In the genomic region with DNA sequence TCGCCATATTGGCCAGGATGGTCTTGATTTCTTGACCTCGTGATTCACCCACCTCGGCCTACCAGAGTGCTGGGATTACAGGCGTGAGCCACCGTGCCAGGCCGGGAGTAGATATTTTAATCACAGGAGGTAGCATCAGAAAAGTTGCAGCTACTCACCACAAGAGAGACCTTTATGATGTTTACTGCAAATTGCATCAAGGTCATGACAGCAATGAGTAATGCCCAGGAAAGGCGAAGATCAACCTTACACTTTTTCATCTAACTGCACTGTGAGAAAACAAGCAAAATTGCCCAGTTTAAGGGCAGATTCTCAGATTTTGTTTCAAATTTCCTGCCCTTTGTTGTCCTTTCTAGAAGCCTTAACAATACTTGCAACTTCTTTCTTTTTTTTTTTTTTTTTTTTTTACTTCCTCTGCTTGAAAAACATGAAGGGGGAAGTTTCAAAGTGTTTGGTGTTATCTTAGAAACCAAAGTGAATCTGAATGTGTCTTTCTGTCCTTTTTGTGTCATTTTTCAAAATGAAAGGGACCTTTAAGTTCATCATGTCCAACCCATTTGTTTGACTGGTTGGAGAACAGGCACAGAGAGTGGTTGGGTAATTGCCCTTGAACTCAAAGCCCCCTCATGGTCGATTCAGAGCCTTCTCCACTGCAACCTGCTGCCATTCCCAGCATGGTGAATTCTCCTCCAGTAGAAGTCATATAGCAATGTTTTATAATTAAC, we compare ENCODE assay signal across 8 cellular contexts. TPM values are rescaled to one million over a fixed set of nuclear protein-coding genes. Genes with fewer than 3 reads are reported as not detected.
A peak's percentile ranks its signal among the peaks of the same experiment; 100 is the strongest.
DNase-seq lines count a peak whose midpoint lies in the region; ATAC-seq, FAIRE-seq and TF ChIP-seq lines count a peak whose summit lies in the region.

No MANE protein-coding gene starts in this region.

- no peaks in the 10 kb centered on the region for H3K9me3 Mint-ChIP-seq in activated T-cell treated with anti-CD3 and anti-CD28 coated beads, Interleukin-2, amount 50 U/mL, for 4 hours

- H3K9ac ChIP-seq in kidney (ENCODE audit: low read length in 2 of 2) = no peak overlapping the region

- peaks cover 62% of the 10 kb centered on the region for H3K36me3 ChIP-seq in ACC112 (ENCODE audit: insufficient read depth, low read length)
- H3K36me3 ChIP-seq in kidney (ENCODE audit: control insufficient read depth in 1 of 2, insufficient read depth in 2 of 2, low read length in 2 of 2) = no peaks in the 10 kb centered on the region

- TF ChIP-seq CTCF in HL-60 (IDR thresholded peaks at IDR 0.05; ENCODE audit: insufficient read depth, low read length) (no peak), kidney (IDR thresholded peaks at IDR 0.05; ENCODE audit: borderline replicate concordance, extremely low read depth, insufficient read depth) (no peak)

- H2AFZ ChIP-seq in ACC112 (ENCODE audit: low read length, unreplicated experiment) = no peak overlapping the region

- no peaks in the 10 kb centered on the region for H3K9me3 ChIP-seq in kidney (ENCODE audit: control insufficient read depth in 1 of 2, low read length in 2 of 2)

- H3K27me3 ChIP-seq in ACC112 (ENCODE audit: insufficient read depth, low read length) = no peaks in the 10 kb centered on the region
- no peaks in the 10 kb centered on the region for H3K27me3 ChIP-seq in HL-60 (ENCODE audit: insufficient read depth, poor library complexity, severe bottlenecking)

- no peak for FAIRE-seq in kidney (lab: Jason Lieb, UNC)

- peak overlapping the region; percentile 70 for H3K27ac ChIP-seq in ACC112 (ENCODE audit: low read depth, low read length)
- peak overlapping the region; percentile 77 for H3K27ac ChIP-seq in HL-60 (replicated peaks)
- peak overlapping the region; percentile 4 to 49 for H3K27ac ChIP-seq in kidney (ENCODE audit: low read depth in 2 of 2, low read length in 2 of 2)

- H3K4me1 ChIP-seq in ACC112 (ENCODE audit: control insufficient read depth, insufficient read depth, low read length, unreplicated experiment) = peaks cover 86% of the 10 kb centered on the region
- peaks cover 34 to 44% of the 10 kb centered on the region in 2 donors for H3K4me1 ChIP-seq in kidney (ENCODE audit: control insufficient read depth in 1 of 2, insufficient read depth in 1 of 2, low read depth in 1 of 2, low read length in 2 of 2)

- intact Hi-C loops in kidney (cut with DNase I) = no loop called here

- peaks cover 48% of the 10 kb centered on the region for H3K36me3 Mint-ChIP-seq in activated T-cell treated with anti-CD3 and anti-CD28 coated beads, Interleukin-2, amount 50 U/mL, for 4 hours (ENCODE audit: insufficient read depth)

- peak; percentile 41 to 64 for DNase-seq in HL-60 (ENCODE audit: low read depth in 1 of 2, low spot score in 1 of 2)
- peak; percentile 36 for DNase-seq in activated T-cell treated with anti-CD3 and anti-CD28 coated beads, Interleukin-2, amount 50 U/mL, for 4 hours
- no peak for DNase-seq in kidney
- DNase-seq in NCI-H345 (lab: John Stamatoyannopoulos, UW) = no peak

- no peak overlapping the region for H3K4me3 ChIP-seq in ACC112 (ENCODE audit: low read depth, low read length)
- H3K4me3 ChIP-seq in HL-60 (replicated peaks; ENCODE audit: insufficient read depth, low read length) = no peak overlapping the region
- H3K4me3 ChIP-seq in kidney (ENCODE audit: low read length in 2 of 2) = no peak overlapping the region

- H3K4me1 Mint-ChIP-seq in activated T-cell treated with anti-CD3 and anti-CD28 coated beads, Interleukin-2, amount 50 U/mL, for 4 hours (ENCODE audit: low read depth) = peaks cover 95% of the 10 kb centered on the region

- H3K4me3 Mint-ChIP-seq in activated T-cell treated with anti-CD3 and anti-CD28 coated beads, Interleukin-2, amount 50 U/mL, for 4 hours = peak overlapping the region; percentile 71

- peak; percentile 78 to 81 for ATAC-seq in activated T-cell treated with anti-CD3 and anti-CD28 coated beads, Interleukin-2, amount 50 U/mL, for 4 hours
- ATAC-seq in HG02678 (IDR thresholded peaks at IDR 0.05; ENCODE audit: unreplicated experiment) (no peak), HG03196 (IDR thresholded peaks at IDR 0.05; ENCODE audit: unreplicated experiment) (no peak), GM21390 (IDR thresholded peaks at IDR 0.05; ENCODE audit: unreplicated experiment) (no peak)

- no peaks in the 10 kb centered on the region for H3K27me3 Mint-ChIP-seq in activated T-cell treated with anti-CD3 and anti-CD28 coated beads, Interleukin-2, amount 50 U/mL, for 4 hours (ENCODE audit: low read depth)

- peaks cover 100% of the 10 kb centered on the region for H3K79me2 ChIP-seq in ACC112 (ENCODE audit: control insufficient read depth, insufficient read depth, low read length, unreplicated experiment)

RNA-seq across cellular contexts. Expression of a gene that starts 25.0 kb away (rescaled TPM):
- total RNA-seq in activated T-cell treated with anti-CD3 and anti-CD28 coated beads, Interleukin-2, amount 50 U/mL, for 4 hours = 100 to 1,000 TPM; 104 to 114 (median 111) TPM
- total RNA-seq in kidney = 243 TPM
- polyA plus RNA-seq in kidney (ENCODE audit: insufficient read depth, low read depth, low replicate concordance) = 81.8 TPM

Comparison
In these comparisons a context has a peak if more than half of its experiments do, and no peak if none do; other contexts are left out.
1. H3K27ac ChIP-seq: peak in every context shown above with its lines; median percentile 77 in HL-60; 70 in ACC112; 26 in kidney.
2. DNase-seq: peak in HL-60 (2 of 2) and activated T-cell treated with anti-CD3 and anti-CD28 coated beads, Interleukin-2, amount 50 U/mL, for 4 hours (single experiment); none in kidney (single experiment) and NCI-H345 (single experiment).
3. ATAC-seq: peak in activated T-cell treated with anti-CD3 and anti-CD28 coated beads, Interleukin-2, amount 50 U/mL, for 4 hours (2 of 2); none in HG02678 (single experiment), HG03196 (single experiment) and GM21390 (single experiment).